8 cellular contexts compared by ENCODE assay signal in genomic region chrX:109732319-109732779, GRCh38. TPM values are rescaled to one million over a fixed set of nuclear protein-coding genes. Genes with fewer than 3 reads are reported as not detected.
DNase-seq lines count a peak whose midpoint lies in the region; ATAC-seq and TF ChIP-seq lines count a peak whose summit lies in the region.

No MANE protein-coding gene starts in this region.

- ATAC-seq in GM21423 (IDR thresholded peaks at IDR 0.05; ENCODE audit: unreplicated experiment) (peak; percentile 28), mucosa of descending colon (peak; percentile 21), upper lobe of right lung (peak; percentile 4)

- H3K9ac ChIP-seq in HUES6 (ENCODE audit: low read length), result peak overlapping the region; percentile 91

- intact Hi-C loops in mucosa of descending colon (cut with DNase I, micrococcal nuclease), result no loop called here
- intact Hi-C loops in upper lobe of right lung (cut with DNase I), result no loop called here

- DNase-seq in Caki2 (ENCODE audit: low read depth) (peak; percentile 23), UCSD-AML1 (lab: John Stamatoyannopoulos, UW; ENCODE audit: unreplicated experiment) (peak; percentile 43), mucosa of descending colon (peak in 1 of 3 donors; percentile 7), upper lobe of right lung (no peak), NCI-H2029 (lab: John Stamatoyannopoulos, UW) (no peak)
- peak in 1 of 3 donors; percentile 5 for DNase-seq in effector memory CD4-positive, alpha-beta T cell

- TF ChIP-seq CTCF in mucosa of descending colon (IDR thresholded peaks at IDR 0.05), result no peak
- no peak for TF ChIP-seq CTCF in upper lobe of right lung (IDR thresholded peaks at IDR 0.05)

- peak overlapping the region; percentile 97 for H3K4me3 ChIP-seq in HUES6 (ENCODE audit: low read depth, low read length)
- H3K4me3 ChIP-seq in effector memory CD4-positive, alpha-beta T cell (ENCODE audit: insufficient read depth, low read depth, low read length, poor library complexity, severe bottlenecking), result peak overlapping the region; percentile 61
- peak overlapping the region; percentile 32 for H3K4me3 ChIP-seq in mucosa of descending colon
- peak overlapping the region; percentile 67 for H3K4me3 ChIP-seq in upper lobe of right lung

- in situ Hi-C loops in Caki2 (cut with HindIII; ENCODE audit: low pct_unique_long_range_greater_than_20kb, low sequenced_read_pairs), result no loop called here

- H3K36me3 ChIP-seq in HUES6 (ENCODE audit: control insufficient read depth, insufficient read depth, low read length), result peaks cover 8% of the 10 kb centered on the region; the same call in 1 of the 2 replicates
- no peaks in the 10 kb centered on the region for H3K36me3 ChIP-seq in effector memory CD4-positive, alpha-beta T cell (ENCODE audit: control insufficient read depth, insufficient read depth, low read length)
- H3K36me3 ChIP-seq in mucosa of descending colon (ENCODE audit: low read depth), result no peaks in the 10 kb centered on the region
- no peaks in the 10 kb centered on the region for H3K36me3 ChIP-seq in upper lobe of right lung

- peak overlapping the region; percentile 62; the same call in 1 of the 2 replicates for H3K27ac ChIP-seq in HUES6 (ENCODE audit: low read depth, low read length)
- H3K27ac ChIP-seq in effector memory CD4-positive, alpha-beta T cell (ENCODE audit: insufficient read depth, low read length, poor library complexity, severe bottlenecking), result peak overlapping the region; percentile 66
- H3K27ac ChIP-seq in upper lobe of right lung, result peak overlapping the region; percentile 87

- peaks cover 21% of the 10 kb centered on the region; the same call in 1 of the 2 replicates for H3K27me3 ChIP-seq in HUES6 (ENCODE audit: control insufficient read depth, insufficient read depth, low read length)
- H3K27me3 ChIP-seq in effector memory CD4-positive, alpha-beta T cell (replicated peaks; ENCODE audit: control insufficient read depth, insufficient read depth, low read length, poor library complexity, severe bottlenecking), result no peaks in the 10 kb centered on the region
- no peaks in the 10 kb centered on the region for H3K27me3 ChIP-seq in upper lobe of right lung

- H3K9me3 ChIP-seq in HUES6 (ENCODE audit: control insufficient read depth, insufficient read depth, low read depth, low read length) (no peaks in the 10 kb centered on the region; the same call in 1 of the 2 replicates), mucosa of descending colon (no peaks in the 10 kb centered on the region), upper lobe of right lung (no peaks in the 10 kb centered on the region)
- H3K9me3 ChIP-seq in effector memory CD4-positive, alpha-beta T cell (ENCODE audit: control insufficient read depth, low read length), result no peaks in the 10 kb centered on the region

- H3K4me1 ChIP-seq in HUES6 (ENCODE audit: control insufficient read depth, insufficient read depth, low read length) (peaks cover 16% of the 10 kb centered on the region), mucosa of descending colon (ENCODE audit: low read depth) (peaks cover 3% of the 10 kb centered on the region), upper lobe of right lung (peaks cover 7% of the 10 kb centered on the region)
- H3K4me1 ChIP-seq in effector memory CD4-positive, alpha-beta T cell (ENCODE audit: control insufficient read depth, insufficient read depth, low read length, poor library complexity, severe bottlenecking), result no peaks in the 10 kb centered on the region

RNA-seq across cellular contexts. Expression of gene ACSL4, which starts 0.7 kb away (rescaled TPM):
- 32.4 and 56.8 TPM in 2 replicates for total RNA-seq in Caki2 (2014; rRNA removed; shearing (Covaris generic); ENCODE audit: low replicate concordance)
- total RNA-seq in mucosa of descending colon, result 10 to 100 TPM in 2 of 3 donors, 1 to 10 TPM in 1; 9.8 to 28.2 (median 18.4) TPM
- total RNA-seq in upper lobe of right lung, result 140 TPM

Comparison
In these comparisons a context has a peak if more than half of its experiments do, and no peak if none do; other contexts are left out.
1. DNase-seq: peak in Caki2 (single experiment) and UCSD-AML1 (single experiment); none in upper lobe of right lung (single experiment) and NCI-H2029 (single experiment).
2. H3K4me3 ChIP-seq: peak in every context shown above with its lines; median percentile 97 in HUES6; 67 in upper lobe of right lung; 61 in effector memory CD4-positive, alpha-beta T cell; 32 in mucosa of descending colon.
3. Peak in every context shown above with its lines, with median percentiles within 50 percentile points of each other: ATAC-seq and H3K27ac ChIP-seq.